Comparison of ENCODE assay signal across 1 cellular context in the genomic region with DNA sequence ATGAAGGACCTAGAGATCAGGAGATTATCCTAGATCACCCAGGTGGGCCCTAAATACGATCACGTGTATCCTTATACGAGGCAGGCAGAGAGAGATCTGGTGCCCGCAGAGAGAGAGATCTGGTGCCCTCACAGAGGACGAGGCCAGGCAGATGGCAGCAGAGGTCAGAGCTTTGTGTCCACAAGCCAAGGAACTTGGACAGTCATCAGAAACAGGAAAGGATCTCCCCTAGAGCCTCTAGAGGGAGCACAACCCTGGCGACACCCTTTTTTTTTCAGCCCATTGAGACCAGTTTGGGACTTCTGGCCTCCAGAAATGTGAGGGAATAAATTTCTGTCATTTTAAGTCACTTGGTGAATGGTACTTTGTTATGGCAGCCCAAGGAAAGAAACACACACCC.
TF ChIP-seq lines count a peak whose summit lies in the region.

No MANE protein-coding gene starts in this region.

TF ChIP-seq in HCT116, 20 proteins besides CTCF, POLR2A, EP300 and RAD21:
- TF ChIP-seq, protein P1, sequence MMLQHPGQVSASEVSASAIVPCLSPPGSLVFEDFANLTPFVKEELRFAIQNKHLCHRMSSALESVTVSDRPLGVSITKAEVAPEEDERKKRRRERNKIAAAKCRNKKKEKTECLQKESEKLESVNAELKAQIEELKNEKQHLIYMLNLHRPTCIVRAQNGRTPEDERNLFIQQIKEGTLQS (IDR thresholded peaks at IDR 0.05): no peak
- TF ChIP-seq EGR1 (IDR thresholded peaks at IDR 0.05; ENCODE audit: low read depth) (no peak), ZNF274 (IDR thresholded peaks at IDR 0.05; ENCODE audit: low read depth, low read length) (no peak), POLR2AphosphoS5 (IDR thresholded peaks at IDR 0.05; ENCODE audit: low read depth, low read length) (no peak), CEBPB (IDR thresholded peaks at IDR 0.05; ENCODE audit: low read depth) (no peak), ZFX (IDR thresholded peaks at IDR 0.05) (no peak), EZH2 (IDR thresholded peaks at IDR 0.05) (no peak), SRF (IDR thresholded peaks at IDR 0.05; ENCODE audit: low read depth) (no peak), SIN3A (IDR thresholded peaks at IDR 0.05; ENCODE audit: low read depth) (no peak), TCF7L2 (IDR thresholded peaks at IDR 0.05; ENCODE audit: borderline replicate concordance, extremely low read depth, insufficient read depth, insufficient read length) (no peak), SP1 (IDR thresholded peaks at IDR 0.05; ENCODE audit: low read depth) (no peak)
- TF ChIP-seq, protein P2, sequence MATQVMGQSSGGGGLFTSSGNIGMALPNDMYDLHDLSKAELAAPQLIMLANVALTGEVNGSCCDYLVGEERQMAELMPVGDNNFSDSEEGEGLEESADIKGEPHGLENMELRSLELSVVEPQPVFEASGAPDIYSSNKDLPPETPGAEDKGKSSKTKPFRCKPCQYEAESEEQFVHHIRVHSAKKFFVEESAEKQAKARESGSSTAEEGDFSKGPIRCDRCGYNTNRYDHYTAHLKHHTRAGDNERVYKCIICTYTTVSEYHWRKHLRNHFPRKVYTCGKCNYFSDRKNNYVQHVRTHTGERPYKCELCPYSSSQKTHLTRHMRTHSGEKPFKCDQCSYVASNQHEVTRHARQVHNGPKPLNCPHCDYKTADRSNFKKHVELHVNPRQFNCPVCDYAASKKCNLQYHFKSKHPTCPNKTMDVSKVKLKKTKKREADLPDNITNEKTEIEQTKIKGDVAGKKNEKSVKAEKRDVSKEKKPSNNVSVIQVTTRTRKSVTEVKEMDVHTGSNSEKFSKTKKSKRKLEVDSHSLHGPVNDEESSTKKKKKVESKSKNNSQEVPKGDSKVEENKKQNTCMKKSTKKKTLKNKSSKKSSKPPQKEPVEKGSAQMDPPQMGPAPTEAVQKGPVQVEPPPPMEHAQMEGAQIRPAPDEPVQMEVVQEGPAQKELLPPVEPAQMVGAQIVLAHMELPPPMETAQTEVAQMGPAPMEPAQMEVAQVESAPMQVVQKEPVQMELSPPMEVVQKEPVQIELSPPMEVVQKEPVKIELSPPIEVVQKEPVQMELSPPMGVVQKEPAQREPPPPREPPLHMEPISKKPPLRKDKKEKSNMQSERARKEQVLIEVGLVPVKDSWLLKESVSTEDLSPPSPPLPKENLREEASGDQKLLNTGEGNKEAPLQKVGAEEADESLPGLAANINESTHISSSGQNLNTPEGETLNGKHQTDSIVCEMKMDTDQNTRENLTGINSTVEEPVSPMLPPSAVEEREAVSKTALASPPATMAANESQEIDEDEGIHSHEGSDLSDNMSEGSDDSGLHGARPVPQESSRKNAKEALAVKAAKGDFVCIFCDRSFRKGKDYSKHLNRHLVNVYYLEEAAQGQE (IDR thresholded peaks at IDR 0.05; ENCODE audit: low read depth): no peak
TF ChIP-seq in HCT116: peak in this region for 0.
